In the genomic region with DNA sequence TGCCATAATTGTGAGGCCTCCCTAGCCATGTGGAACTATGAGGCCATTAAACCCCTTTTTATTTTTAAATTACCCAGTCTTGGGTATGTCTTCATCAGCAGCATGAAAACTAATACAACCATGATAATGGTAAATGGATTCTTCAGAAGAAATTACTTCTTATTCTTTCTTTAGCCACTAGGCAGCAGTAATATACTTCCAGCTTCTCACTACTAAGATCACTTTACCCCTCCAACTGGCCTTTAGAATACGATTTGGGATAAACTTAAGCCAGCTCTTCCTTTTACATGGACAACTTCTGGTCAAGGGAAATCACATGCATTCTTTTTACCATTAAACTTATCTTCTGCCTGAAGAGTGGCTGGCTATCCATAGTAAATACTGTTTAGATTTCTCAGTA, we compare ENCODE assay signal across 15 cellular contexts.
DNase-seq lines count a peak whose midpoint lies in the region; ATAC-seq and TF ChIP-seq lines count a peak whose summit lies in the region.
"Had no signal": no experiment of that assay in that cellular context is flagged by ENCODE, and none has a peak within 500 bp of the region (broad histone marks: within the 10 kb centered on the region; RNA-seq: fewer than 3 reads in every experiment).

No MANE protein-coding gene starts in this region.

- no peaks in the 10 kb centered on the region for H3K27me3 Mint-ChIP-seq in activated CD8-positive, alpha-beta T cell treated with anti-CD3 and anti-CD28 coated beads for 36 hours
- H3K27me3 Mint-ChIP-seq: B cell had no signal

- TF ChIP-seq POLR2A in testis (IDR thresholded peaks at IDR 0.05): no peak

- no peak for DNase-seq in AG09309 (ENCODE audit: low read depth)
- no peak for DNase-seq in astrocyte of the cerebellum (ENCODE audit: low read depth)
- DNase-seq in foreskin keratinocyte: no peak
- no peak for DNase-seq in effector CD4-positive, alpha-beta T cell
- DNase-seq in SK-N-DZ (ENCODE audit: low spot score): no peak
- no peak for DNase-seq in activated CD8-positive, alpha-beta T cell treated with anti-CD3 and anti-CD28 coated beads for 36 hours
- no peak for DNase-seq in testis
- DNase-seq: DMS79 treated with DMSO at 0.1 percent for 48 hours, heart right ventricle, left colon, naive B cell, NCI-H446, PC-9 had no signal

- peak; percentile 22 for TF ChIP-seq CTCF in AG09309 (IDR thresholded peaks at IDR 0.05; ENCODE audit: control insufficient read depth, insufficient read depth, low read depth, low read length, missing control alignments)
- peak; percentile 24 for TF ChIP-seq CTCF in astrocyte of the cerebellum (IDR thresholded peaks at IDR 0.05; ENCODE audit: low read depth, low read length, missing control alignments)
- TF ChIP-seq CTCF in foreskin keratinocyte (conservative IDR thresholded peaks at IDR 0.05): peak; percentile 62
- TF ChIP-seq CTCF in activated CD8-positive, alpha-beta T cell treated with anti-CD3 and anti-CD28 coated beads for 36 hours (IDR thresholded peaks at IDR 0.05): no peak
- TF ChIP-seq CTCF in testis (IDR thresholded peaks at IDR 0.05): no peak

- H3K27ac Mint-ChIP-seq in activated CD8-positive, alpha-beta T cell treated with anti-CD3 and anti-CD28 coated beads for 36 hours: no peak overlapping the region
- H3K27ac Mint-ChIP-seq: B cell, naive B cell had no signal

- H3K4me3 Mint-ChIP-seq in activated CD8-positive, alpha-beta T cell treated with anti-CD3 and anti-CD28 coated beads for 36 hours: no peak overlapping the region
- H3K4me3 Mint-ChIP-seq: B cell, naive B cell had no signal

- WGBS in testis, 2 donors: 41 to 50% methylated on average over 1 of the region's 1 CpG

- no peaks in the 10 kb centered on the region for H3K36me3 ChIP-seq in testis (ENCODE audit: low read depth, missing control alignments)
- H3K36me3 ChIP-seq: heart right ventricle had no signal

- H3K27me3 ChIP-seq in foreskin keratinocyte (peaks cover 25% of the 10 kb centered on the region), testis (no peaks in the 10 kb centered on the region)

- no peak for ATAC-seq in foreskin keratinocyte
- ATAC-seq in activated CD8-positive, alpha-beta T cell treated with anti-CD3 and anti-CD28 coated beads for 36 hours: no peak
- ATAC-seq: heart right ventricle, left colon had no signal

- TF ChIP-seq EP300 in Ishikawa (IDR thresholded peaks at IDR 0.05; ENCODE audit: borderline replicate concordance): no peak

- H3K4me3 ChIP-seq in AG09309 (ENCODE audit: control insufficient read depth, low read depth, low read length): no peak overlapping the region
- H3K4me3 ChIP-seq in astrocyte of the cerebellum (ENCODE audit: low read depth, low read length): no peak overlapping the region
- H3K4me3 ChIP-seq in testis: no peak overlapping the region
- H3K4me3 ChIP-seq: heart right ventricle, PC-9 had no signal

- TF ChIP-seq RAD21 in Ishikawa (IDR thresholded peaks at IDR 0.05; ENCODE audit: low read depth): peak; percentile 23; the same call in 1 of the 2 replicates

- no peaks in the 10 kb centered on the region for H3K4me1 ChIP-seq in foreskin keratinocyte
- H3K4me1 ChIP-seq in testis: no peaks in the 10 kb centered on the region
- H3K4me1 ChIP-seq: heart right ventricle had no signal

- no peak overlapping the region for H3K27ac ChIP-seq in foreskin keratinocyte
- H3K27ac ChIP-seq in testis: no peak overlapping the region
- H3K27ac ChIP-seq: heart right ventricle, PC-9 had no signal

- peaks cover 11% of the 10 kb centered on the region for H3K4me1 Mint-ChIP-seq in activated CD8-positive, alpha-beta T cell treated with anti-CD3 and anti-CD28 coated beads for 36 hours (ENCODE audit: low read depth)
- H3K4me1 Mint-ChIP-seq: B cell had no signal

- peaks cover 1% of the 10 kb centered on the region for H3K36me3 Mint-ChIP-seq in activated CD8-positive, alpha-beta T cell treated with anti-CD3 and anti-CD28 coated beads for 36 hours (ENCODE audit: low read depth)

- CTCF ChIA-PET in activated CD8-positive, alpha-beta T cell treated with anti-CD3 and anti-CD28 coated beads for 36 hours (lab: Charles Lee): no interaction called here

- intact Hi-C loops in activated CD8-positive, alpha-beta T cell treated with anti-CD3 and anti-CD28 coated beads for 36 hours (cut with micrococcal nuclease): no loop called here
- intact Hi-C loops in testis (cut with DNase I; ENCODE audit: low total_unique reads): no loop called here

- in situ Hi-C loops in astrocyte of the cerebellum (cut with HindIII; ENCODE audit: low sequenced_read_pairs): no loop called here

- H3K9me3 Mint-ChIP-seq in activated CD8-positive, alpha-beta T cell treated with anti-CD3 and anti-CD28 coated beads for 36 hours: peaks cover 24% of the 10 kb centered on the region

- POLR2A ChIA-PET in activated CD8-positive, alpha-beta T cell treated with anti-CD3 and anti-CD28 coated beads for 36 hours (lab: Charles Lee): no interaction called here

- H3K9me3 ChIP-seq in testis: no peaks in the 10 kb centered on the region

TF ChIP-seq in Ishikawa, 13 proteins besides CTCF, POLR2A, EP300 and RAD21:
- TF ChIP-seq CEBPB (IDR thresholded peaks at IDR 0.05): no peak
- TF ChIP-seq, protein P1, sequence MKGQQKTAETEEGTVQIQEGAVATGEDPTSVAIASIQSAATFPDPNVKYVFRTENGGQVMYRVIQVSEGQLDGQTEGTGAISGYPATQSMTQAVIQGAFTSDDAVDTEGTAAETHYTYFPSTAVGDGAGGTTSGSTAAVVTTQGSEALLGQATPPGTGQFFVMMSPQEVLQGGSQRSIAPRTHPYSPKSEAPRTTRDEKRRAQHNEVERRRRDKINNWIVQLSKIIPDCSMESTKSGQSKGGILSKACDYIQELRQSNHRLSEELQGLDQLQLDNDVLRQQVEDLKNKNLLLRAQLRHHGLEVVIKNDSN (IDR thresholded peaks at IDR 0.05): no peak
- TF ChIP-seq TCF12 (IDR thresholded peaks at IDR 0.05; ENCODE audit: low read depth): no peak

Comparison
In these comparisons a context has a peak if more than half of its experiments do, and no peak if none do; other contexts are left out.
1. CTCF ChIP-seq: peak in AG09309 (single experiment), astrocyte of the cerebellum (single experiment) and foreskin keratinocyte (single experiment); none in activated CD8-positive, alpha-beta T cell treated with anti-CD3 and anti-CD28 coated beads for 36 hours (single experiment) and testis (0 of 3).